9 cellular contexts compared by ENCODE assay signal in genomic region chr5:139495644-139496435, GRCh38. TPM values are rescaled to one million over a fixed set of nuclear protein-coding genes. Genes with fewer than 3 reads are reported as not detected.
DNase-seq lines count a peak whose midpoint lies in the region; ATAC-seq, FAIRE-seq and TF ChIP-seq lines count a peak whose summit lies in the region.
"Had no signal": no experiment of that assay in that cellular context is flagged by ENCODE, and none has a peak within 500 bp of the region (broad histone marks: within the 10 kb centered on the region; RNA-seq: fewer than 3 reads in every experiment).

No MANE protein-coding gene starts in this region.

- TF ChIP-seq CTCF in IMR-90 (conservative IDR thresholded peaks at IDR 0.05; ENCODE audit: low read depth, low read length) (no peak), GM12878 (IDR thresholded peaks at IDR 0.05 in 2 of 3, conservative IDR thresholded peaks at IDR 0.05 in 1 of 3; ENCODE audit: control insufficient read depth in 2 of 3, extremely low read depth in 1 of 3, insufficient read depth in 1 of 3, low read depth in 3 of 3, low read length in 3 of 3) (no peak), left lung (IDR thresholded peaks at IDR 0.05) (no peak), transverse colon (IDR thresholded peaks at IDR 0.05) (no peak)

- in situ Hi-C loops in IMR-90 (cut with MboI; ENCODE audit: low sequenced_read_pairs), result no loop called here
- in situ Hi-C loops in GM12878 (cut with MboI), result no loop called here
- in situ Hi-C loops in transverse colon (cut with MboI; ENCODE audit: low pct_ligation_motif_present in 1 of 4, low pct_unique_long_range_greater_than_20kb in 1 of 4, low sequenced_read_pairs in 3 of 4), result no loop called here

- TF ChIP-seq POLR2A in IMR-90 (IDR thresholded peaks at IDR 0.05; ENCODE audit: low read depth, low read length) (no peak), GM12878 (IDR thresholded peaks at IDR 0.05; ENCODE audit: low read depth, low read length) (no peak), transverse colon (IDR thresholded peaks at IDR 0.05) (no peak)

- H3K27ac ChIP-seq in IMR-90 (ENCODE audit: insufficient read depth, low read length) (peak overlapping the region; percentile 83), GM12878 (ENCODE audit: control insufficient read depth, insufficient read depth) (no peak overlapping the region), left lung (peak overlapping the region in 1 of 2 donors; percentile 51), transverse colon (no peak overlapping the region)

- H3K9me3 ChIP-seq in IMR-90 (ENCODE audit: control insufficient read depth, insufficient read depth, low read length) (no peaks in the 10 kb centered on the region), GM12878 (replicated peaks; ENCODE audit: control insufficient read depth, insufficient read depth, low read length) (no peaks in the 10 kb centered on the region), left lung (no peaks in the 10 kb centered on the region), transverse colon (no peaks in the 10 kb centered on the region)

- no peak overlapping the region for H2AK9ac ChIP-seq in IMR-90 (replicated peaks; ENCODE audit: low read depth, low read length, poor library complexity)

- no peak overlapping the region for H3K4me2 ChIP-seq in IMR-90 (ENCODE audit: low read depth, low read length)
- no peak overlapping the region for H3K4me2 ChIP-seq in GM12878 (ENCODE audit: control insufficient read depth, insufficient read depth)

- H3K14ac ChIP-seq in IMR-90 (replicated peaks; ENCODE audit: low read depth, low read length), result peak overlapping the region; percentile 96

- no peaks in the 10 kb centered on the region for H3K27me3 ChIP-seq in IMR-90 (ENCODE audit: control insufficient read depth, insufficient read depth, low read length)
- no peaks in the 10 kb centered on the region for H3K27me3 ChIP-seq in GM12878 (replicated peaks in 1 of 2; ENCODE audit: control insufficient read depth in 2 of 2, insufficient read depth in 2 of 2, low read length in 1 of 2)
- H3K27me3 ChIP-seq in left lung, result no peaks in the 10 kb centered on the region
- H3K27me3 ChIP-seq in transverse colon, result no peaks in the 10 kb centered on the region

- POLR2A ChIA-PET in IMR-90 (lab: Charles Lee; ENCODE audit: unreplicated experiment), result interaction anchor here (1.4 kb wide), 1 partner anchor 18 kb away, joined by 3 read pairs; no protein-coding TSS in a partner anchor
- POLR2A ChIA-PET in GM12878 (lab: Charles Lee), result interaction anchor here (0.6 to 2.1 kb wide), 4 partner anchors 9 to 850 kb away, joined by 3 to 7 read pairs (median 4); partner anchors contain the start of gene STING1

- H3K36me3 Mint-ChIP-seq in stimulated activated naive B cell treated with anti-CD40 and anti-IgM and Interleukin-4, amounts not matched to agents 10 μg/mL and 1 μg/mL and 100 μg/mL, for 72 hours, result no peaks in the 10 kb centered on the region

- no peak overlapping the region for H3K4me3 Mint-ChIP-seq in stimulated activated naive B cell treated with anti-CD40 and anti-IgM and Interleukin-4, amounts not matched to agents 10 μg/mL and 1 μg/mL and 100 μg/mL, for 72 hours

- peak overlapping the region; percentile 70; the same call in 1 of the 2 replicates for H3K18ac ChIP-seq in IMR-90 (ENCODE audit: low read depth, low read length)

- SMC1A ChIA-PET in GM12878 (lab: Charles Lee; ENCODE audit: uncharacterized antibody, unreplicated experiment), result interaction anchor here (0.8 to 2.6 kb wide), 6 partner anchors 10 to 74 kb away, joined by 3 to 11 read pairs (median 4); partner anchors contain the start of gene STING1

- no peak overlapping the region for H2AFZ ChIP-seq in IMR-90 (replicated peaks; ENCODE audit: low read length, poor library complexity)
- H2AFZ ChIP-seq in GM12878 (ENCODE audit: control insufficient read depth, low read depth, low read length), result no peak overlapping the region

- RAD21 ChIA-PET in GM12878 (lab: Charles Lee; ENCODE audit: unreplicated experiment), result interaction anchor here (1.2 to 1.6 kb wide), 3 partner anchors 18 to 73 kb away, joined by 3 to 5 read pairs (median 5); no protein-coding TSS in a partner anchor

- peaks cover 0 to 3% of the 10 kb centered on the region in 2 donors for H3K27me3 Mint-ChIP-seq in stimulated activated naive B cell treated with anti-CD40 and anti-IgM and Interleukin-4, amounts not matched to agents 10 μg/mL and 1 μg/mL and 100 μg/mL, for 72 hours

- H4K20me1 ChIP-seq in IMR-90 (ENCODE audit: insufficient read depth, low read length), result no peaks in the 10 kb centered on the region
- H4K20me1 ChIP-seq in GM12878 (ENCODE audit: control insufficient read depth, insufficient read depth), result no peaks in the 10 kb centered on the region

- no peaks in the 10 kb centered on the region for H3K9me3 Mint-ChIP-seq in stimulated activated naive B cell treated with anti-CD40 and anti-IgM and Interleukin-4, amounts not matched to agents 10 μg/mL and 1 μg/mL and 100 μg/mL, for 72 hours

- ATAC-seq in IMR-90 (ENCODE audit: low read depth) (peak; percentile 75), GM12878 (peak; percentile 62), left lung (peak; percentile 39), HG02642 (IDR thresholded peaks at IDR 0.05; ENCODE audit: poor library complexity, unreplicated experiment) (no peak)
- no peak for ATAC-seq in stimulated activated naive B cell treated with anti-CD40 and anti-IgM and Interleukin-4, amounts not matched to agents 10 μg/mL and 1 μg/mL and 100 μg/mL, for 72 hours (replicated peaks)

- peak overlapping the region; percentile 98 for H3K4ac ChIP-seq in IMR-90 (ENCODE audit: low read depth, low read length)

- H3K4me1 ChIP-seq in IMR-90 (ENCODE audit: control insufficient read depth, insufficient read depth, low read length), result peaks cover 19% of the 10 kb centered on the region
- no peaks in the 10 kb centered on the region for H3K4me1 ChIP-seq in GM12878 (ENCODE audit: control insufficient read depth, insufficient read depth, low read length)
- peaks cover 7 to 35% of the 10 kb centered on the region in 2 donors for H3K4me1 ChIP-seq in left lung
- H3K4me1 ChIP-seq in transverse colon, result peaks cover 0 to 11% (median 4%) of the 10 kb centered on the region in 4 donors

- peak overlapping the region; percentile 79; the same call in 2 of the 3 replicates for H2BK15ac ChIP-seq in IMR-90 (ENCODE audit: low read depth, low read length)

- H4K5ac ChIP-seq in IMR-90 (ENCODE audit: low read depth, low read length), result peak overlapping the region; percentile 52

- DNase-seq in AML-193 (lab: John Stamatoyannopoulos, UW) (peak; percentile 8 to 23), IMR-90 (peak; percentile 89), GM12878 (ENCODE audit: low read depth, low spot score) (no peak), left lung (no peak), transverse colon (no peak), COR-L47 (lab: John Stamatoyannopoulos, UW) (no peak)
- no peak for DNase-seq in stimulated activated naive B cell treated with anti-CD40 and anti-IgM and Interleukin-4, amounts not matched to agents 10 μg/mL and 1 μg/mL and 100 μg/mL, for 72 hours

- peak overlapping the region; percentile 93 for H2BK5ac ChIP-seq in IMR-90 (ENCODE audit: low read depth, low read length, poor library complexity, severe bottlenecking)

- no peaks in the 10 kb centered on the region for H3K36me3 ChIP-seq in IMR-90 (ENCODE audit: control insufficient read depth, insufficient read depth, low read length)
- H3K36me3 ChIP-seq in GM12878 (ENCODE audit: control insufficient read depth in 2 of 2, insufficient read depth in 2 of 2, low read length in 1 of 2), result no peaks in the 10 kb centered on the region
- H3K36me3 ChIP-seq in left lung, result no peaks in the 10 kb centered on the region
- H3K36me3 ChIP-seq in transverse colon, result no peaks in the 10 kb centered on the region

- CTCF ChIA-PET in IMR-90 (lab: Yijun Ruan, JAX) (interaction anchor here (1.5 kb wide), 1 partner anchor 22 kb away, joined by 3 read pairs; no protein-coding TSS in a partner anchor), GM12878 (lab: Yijun Ruan, JAX) (interaction anchor here (0.8 to 3.6 kb wide), 6 partner anchors 13 to 73 kb away, joined by 3 to 25 read pairs (median 4); partner anchors contain the start of gene STING1)

- H3K79me2 ChIP-seq in GM12878 (ENCODE audit: control insufficient read depth, insufficient read depth, low read length), result no peaks in the 10 kb centered on the region

- no peaks in the 10 kb centered on the region for H3K79me1 ChIP-seq in IMR-90 (ENCODE audit: low read depth in 1 of 2, low read length in 2 of 2)

- peak; percentile 18 for FAIRE-seq in GM12878 (lab: Jason Lieb, UNC)

- peak overlapping the region; percentile 66 to 91 for H4K8ac ChIP-seq in IMR-90 (ENCODE audit: low read depth in 2 of 2, low read length in 2 of 2)

- BruUV-seq in IMR-90 (replicated peaks; lab: Mats Ljungman, UMichigan) (no TSS peak), GM12878 (replicated peaks; lab: Mats Ljungman, UMichigan) (no TSS peak)

- H3K4me3 ChIP-seq in IMR-90 (ENCODE audit: insufficient read depth, low read depth, low read length) (no peak overlapping the region), GM12878 (no peak overlapping the region), left lung (no peak overlapping the region), transverse colon (no peak overlapping the region)

- H3K4me1 Mint-ChIP-seq in stimulated activated naive B cell treated with anti-CD40 and anti-IgM and Interleukin-4, amounts not matched to agents 10 μg/mL and 1 μg/mL and 100 μg/mL, for 72 hours, result peaks cover 1 to 10% of the 10 kb centered on the region in 2 donors

- TF ChIP-seq EP300 in GM12878 (IDR thresholded peaks at IDR 0.05; ENCODE audit: borderline replicate concordance in 1 of 2, control insufficient read depth in 1 of 2, low read depth in 2 of 2, low read length in 2 of 2) (no peak), transverse colon (IDR thresholded peaks at IDR 0.05; ENCODE audit: low read depth) (no peak)

- TF ChIP-seq RAD21 in IMR-90 (IDR thresholded peaks at IDR 0.05; ENCODE audit: low read length) (no peak), GM12878 (IDR thresholded peaks at IDR 0.05; ENCODE audit: insufficient read depth, low read depth, low read length) (no peak)

- WGBS in IMR-90 (ENCODE audit: extremely low coverage in 2 of 2, insufficient read length in 1 of 2), 2 experiments, result no CpG with 5 or more reads among the region's 3 CpGs
- WGBS in GM12878 (ENCODE audit: insufficient coverage, insufficient replicate concordance, low lambda C conversion rate, missing lambda C conversion rate), result 100% methylated on average over 3 of the region's 3 CpGs
- 91 to 92% methylated on average over 2 to 3 of the region's 3 CpGs for WGBS in transverse colon (ENCODE audit: low coverage in 1 of 2), 2 donors

- dilution Hi-C loops in IMR-90 (cut with HindIII; ENCODE audit: low sequenced_read_pairs, unreplicated experiment), result no loop called here

- H3K9me1 ChIP-seq in IMR-90 (ENCODE audit: insufficient read depth, low read length), result peaks cover 18% of the 10 kb centered on the region

- peak overlapping the region; percentile 98 for H2BK120ac ChIP-seq in IMR-90 (ENCODE audit: low read depth, low read length)

- H4K91ac ChIP-seq in IMR-90 (ENCODE audit: insufficient read depth, low read depth, low read length), result peak overlapping the region; percentile 73; the same call in 1 of the 2 replicates

- peak overlapping the region; percentile 96 for H2BK20ac ChIP-seq in IMR-90 (ENCODE audit: low read depth, low read length)

- H2AK5ac ChIP-seq in IMR-90 (ENCODE audit: low read depth, low read length), result peak overlapping the region; percentile 88; the same call in 1 of the 2 replicates

- H3K27ac Mint-ChIP-seq in stimulated activated naive B cell treated with anti-CD40 and anti-IgM and Interleukin-4, amounts not matched to agents 10 μg/mL and 1 μg/mL and 100 μg/mL, for 72 hours, result no peak overlapping the region

- intact Hi-C loops in IMR-90 (cut with micrococcal nuclease) (no loop called here), GM12878 (cut with micrococcal nuclease; ENCODE audit: unreplicated experiment) (no loop called here), left lung (cut with DNase I) (no loop called here), transverse colon (cut with DNase I; ENCODE audit: low total_unique reads) (no loop called here)

- H3K23ac ChIP-seq in IMR-90 (ENCODE audit: low read depth, low read length), result peak overlapping the region; percentile 94; the same call in 1 of the 2 replicates

- peak overlapping the region; percentile 62 for H3K56ac ChIP-seq in IMR-90 (ENCODE audit: extremely low read depth, insufficient read depth, low read length)

- H3K9ac ChIP-seq in IMR-90 (ENCODE audit: low read depth, low read length) (no peak overlapping the region), GM12878 (ENCODE audit: control insufficient read depth, insufficient read depth, low read length) (no peak overlapping the region)

RNA-seq across cellular contexts. Expression of gene STING1, which starts 13.3 kb away (rescaled TPM):
- 18.6 and 20.6 TPM in 2 replicates for total RNA-seq in IMR-90 (2012; rRNA removed)
- polyA plus RNA-seq in IMR-90 (2012; rRNA removed), result 61.5 and 63.5 TPM in 2 replicates
- polyA plus RNA-seq in IMR-90 (2012; cell fraction: cytosol; rRNA removed), result 25.4 and 62.7 TPM in 2 replicates
- polyA plus RNA-seq in IMR-90 (2012; cell fraction: nucleus; rRNA removed; ENCODE audit: low replicate concordance), result 170 and 329 TPM in 2 replicates
- total RNA-seq in GM12878 (2013; cell fraction: nucleolus; rRNA removed), result 30.9 and 35.8 TPM in 2 replicates
- total RNA-seq in GM12878 (2014; rRNA removed), result 43.8 and 48.5 TPM in 2 replicates
- total RNA-seq in GM12878 (2014; rRNA removed; fragmentation: Illumina TruSeq; extraction: Trizol), result 16.5 and 17.1 TPM in 2 replicates
- total RNA-seq in GM12878 (2021), result 49.6 and 53.3 TPM in 2 replicates
- 10.5 TPM for polyA plus RNA-seq in GM12878 (2011; ENCODE audit: low read depth)
- 8.3 and 20.2 TPM in 2 replicates for polyA plus RNA-seq in GM12878 (2011; rRNA removed)
- polyA plus RNA-seq in GM12878 (2011; cell fraction: cytosol; rRNA removed), result 22.6 and 29.8 TPM in 2 replicates
- 62.4 and 77.1 TPM in 2 replicates for polyA plus RNA-seq in GM12878 (2011; cell fraction: nucleus; rRNA removed)
- polyA plus RNA-seq in GM12878 (2012), result 14.5 and 19.3 TPM in 2 replicates
- polyA plus RNA-seq in GM12878 (2014; fragmentation: Illumina TruSeq; extraction: Trizol), result 27.7 and 34.1 TPM in 2 replicates
- polyA plus RNA-seq in GM12878 (2014; fragmentation: Nextera tagmentation; extraction: Ambion mirVana), result 10 to 100 TPM; 10.1 to 12.1 TPM
- polyA plus RNA-seq in GM12878 (2014; rRNA removed), result 47.9 and 59.8 TPM in 2 replicates
- polyA plus RNA-seq in GM12878 (2016; fragmentation: Nextera tagmentation; extraction: Ambion mirVana), result 10 to 100 TPM; 49.3 to 56.1 TPM
- polyA minus RNA-seq in GM12878 (2011; rRNA and poly(A)+ RNA removed), result 15.2 and 25.7 TPM in 2 replicates
- 11.6 and 16.9 TPM in 2 replicates for polyA minus RNA-seq in GM12878 (2011; cell fraction: cytosol; rRNA and poly(A)+ RNA removed)
- polyA minus RNA-seq in GM12878 (2011; cell fraction: nucleus; rRNA and poly(A)+ RNA removed), result 17.8 and 22.0 TPM in 2 replicates
- total RNA-seq in left lung, result 100 to 1,000 TPM in 1 of 2 donors, 10 to 100 TPM in 1; 100.0 to 105 TPM
- total RNA-seq in transverse colon, result 10 to 100 TPM; 12.2 to 51.5 (median 19.1) TPM

RNA-seq across cellular contexts. Expression of gene SMIM33, which starts 25.0 kb away (rescaled TPM):
- not detected in 2 replicates for total RNA-seq in IMR-90 (2012; rRNA removed)
- not detected in 2 replicates for polyA plus RNA-seq in IMR-90 (2012; rRNA removed)
- polyA plus RNA-seq in IMR-90 (2012; cell fraction: cytosol; rRNA removed), result not detected in 2 replicates
- polyA plus RNA-seq in IMR-90 (2012; cell fraction: nucleus; rRNA removed; ENCODE audit: low replicate concordance), result not detected in 2 replicates
- total RNA-seq in GM12878 (2013; cell fraction: nucleolus; rRNA removed), result 0.19 TPM in 1 of 2 replicates, not detected in the other
- total RNA-seq in GM12878 (2014; rRNA removed), result 0.05 TPM in 1 of 2 replicates, not detected in the other
- total RNA-seq in GM12878 (2014; rRNA removed; fragmentation: Illumina TruSeq; extraction: Trizol), result 0.04 TPM in 1 of 2 replicates, not detected in the other
- total RNA-seq in GM12878 (2021), result not detected in 2 replicates
- polyA plus RNA-seq in GM12878 (2011; ENCODE audit: low read depth), result not detected
- not detected in 2 replicates for polyA plus RNA-seq in GM12878 (2011; rRNA removed)
- polyA plus RNA-seq in GM12878 (2011; cell fraction: cytosol; rRNA removed), result not detected in 2 replicates
- polyA plus RNA-seq in GM12878 (2011; cell fraction: nucleus; rRNA removed), result not detected in 2 replicates
- not detected in 2 replicates for polyA plus RNA-seq in GM12878 (2012)
- 0.03 TPM in 1 of 2 replicates, not detected in the other for polyA plus RNA-seq in GM12878 (2014; fragmentation: Illumina TruSeq; extraction: Trizol)
- polyA plus RNA-seq in GM12878 (2014; fragmentation: Nextera tagmentation; extraction: Ambion mirVana), result under 1 TPM in 1 of 2 experiments, not detected in 1; 0.09 TPM
- polyA plus RNA-seq in GM12878 (2014; rRNA removed), result 0.04 TPM in 1 of 2 replicates, not detected in the other
- under 1 TPM; 0.12 to 0.25 TPM for polyA plus RNA-seq in GM12878 (2016; fragmentation: Nextera tagmentation; extraction: Ambion mirVana)
- not detected in 2 replicates for polyA minus RNA-seq in GM12878 (2011; rRNA and poly(A)+ RNA removed)
- polyA minus RNA-seq in GM12878 (2011; cell fraction: cytosol; rRNA and poly(A)+ RNA removed), result not detected in 2 replicates
- not detected in 2 replicates for polyA minus RNA-seq in GM12878 (2011; cell fraction: nucleus; rRNA and poly(A)+ RNA removed)
- total RNA-seq in left lung, result not detected
- under 1 TPM in 2 of 4 donors, not detected in 2; 0.55 to 0.64 TPM for total RNA-seq in transverse colon
- total RNA-seq: cerebellum had no signal

RNA-seq across cellular contexts. Expression of gene ECSCR, which starts 33.3 kb away (rescaled TPM):
- total RNA-seq in IMR-90 (2012; rRNA removed) (3.1 and 3.9 TPM in 2 replicates), GM12878 (2014; rRNA removed) (not detected in 2 replicates), GM12878 (2014; rRNA removed; fragmentation: Illumina TruSeq; extraction: Trizol) (0.22 TPM in 1 of 2 replicates, not detected in the other), GM12878 (2021) (0.36 TPM in 1 of 2 replicates, not detected in the other), left lung (10 to 100 TPM; 25.4 to 48.9 TPM), transverse colon (1 to 10 TPM in 3 of 4 donors, not detected in 1; 2.2 to 4.8 (median 3.6) TPM)
- polyA plus RNA-seq in IMR-90 (2012; rRNA removed) (3.6 and 3.8 TPM in 2 replicates), GM12878 (2011; rRNA removed) (0.12 and 0.15 TPM in 2 replicates), GM12878 (2014; fragmentation: Illumina TruSeq; extraction: Trizol) (0.19 and 0.25 TPM in 2 replicates), GM12878 (2014; fragmentation: Nextera tagmentation; extraction: Ambion mirVana) (under 1 TPM; 0.23 to 0.35 TPM), GM12878 (2014; rRNA removed) (0.30 TPM in 1 of 2 replicates, not detected in the other), GM12878 (2016; fragmentation: Nextera tagmentation; extraction: Ambion mirVana) (under 1 TPM in 1 of 2 experiments, not detected in 1; 0.83 TPM)
- 4.6 and 4.8 TPM in 2 replicates for polyA plus RNA-seq in IMR-90 (2012; cell fraction: cytosol; rRNA removed)
- polyA plus RNA-seq in IMR-90 (2012; cell fraction: nucleus; rRNA removed; ENCODE audit: low replicate concordance), result 1.7 and 1.9 TPM in 2 replicates
- total RNA-seq in GM12878 (2013; cell fraction: nucleolus; rRNA removed), result not detected in 2 replicates
- polyA plus RNA-seq in GM12878 (2011; ENCODE audit: low read depth), result not detected
- 0.18 and 0.30 TPM in 2 replicates for polyA plus RNA-seq in GM12878 (2011; cell fraction: cytosol; rRNA removed)
- polyA plus RNA-seq in GM12878 (2011; cell fraction: nucleus; rRNA removed), result 0.22 and 0.37 TPM in 2 replicates
- not detected in 2 replicates for polyA plus RNA-seq in GM12878 (2012)
- polyA minus RNA-seq in GM12878 (2011; rRNA and poly(A)+ RNA removed), result not detected in 2 replicates
- polyA minus RNA-seq in GM12878 (2011; cell fraction: cytosol; rRNA and poly(A)+ RNA removed), result not detected in 2 replicates
- not detected in 2 replicates for polyA minus RNA-seq in GM12878 (2011; cell fraction: nucleus; rRNA and poly(A)+ RNA removed)

RNA-seq across cellular contexts. Expression of gene DNAJC18, which starts 56.5 kb away (rescaled TPM):
- 9.2 and 11.1 TPM in 2 replicates for total RNA-seq in IMR-90 (2012; rRNA removed)
- polyA plus RNA-seq in IMR-90 (2012; rRNA removed), result 6.3 and 8.5 TPM in 2 replicates
- polyA plus RNA-seq in IMR-90 (2012; cell fraction: cytosol; rRNA removed), result 2.2 and 2.4 TPM in 2 replicates
- 0.99 and 6.1 TPM in 2 replicates for polyA plus RNA-seq in IMR-90 (2012; cell fraction: nucleus; rRNA removed; ENCODE audit: low replicate concordance)
- 9.8 and 13.1 TPM in 2 replicates for total RNA-seq in GM12878 (2013; cell fraction: nucleolus; rRNA removed)
- total RNA-seq in GM12878 (2014; rRNA removed), result 5.3 and 6.4 TPM in 2 replicates
- 10.6 and 10.8 TPM in 2 replicates for total RNA-seq in GM12878 (2014; rRNA removed; fragmentation: Illumina TruSeq; extraction: Trizol)
- total RNA-seq in GM12878 (2021), result 16.9 and 19.7 TPM in 2 replicates
- 7.0 TPM for polyA plus RNA-seq in GM12878 (2011; ENCODE audit: low read depth)
- 21.0 and 34.0 TPM in 2 replicates for polyA plus RNA-seq in GM12878 (2011; rRNA removed)
- polyA plus RNA-seq in GM12878 (2011; cell fraction: cytosol; rRNA removed), result 5.6 and 8.9 TPM in 2 replicates
- polyA plus RNA-seq in GM12878 (2011; cell fraction: nucleus; rRNA removed), result 4.0 and 5.5 TPM in 2 replicates
- 12.4 and 17.4 TPM in 2 replicates for polyA plus RNA-seq in GM12878 (2012)
- polyA plus RNA-seq in GM12878 (2014; fragmentation: Illumina TruSeq; extraction: Trizol), result 17.5 and 22.6 TPM in 2 replicates
- 10 to 100 TPM; 20.5 to 26.7 TPM for polyA plus RNA-seq in GM12878 (2014; fragmentation: Nextera tagmentation; extraction: Ambion mirVana)
- polyA plus RNA-seq in GM12878 (2014; rRNA removed), result 5.3 and 10.1 TPM in 2 replicates
- polyA plus RNA-seq in GM12878 (2016; fragmentation: Nextera tagmentation; extraction: Ambion mirVana), result 10 to 100 TPM; 16.7 to 18.0 TPM
- 6.6 and 10.5 TPM in 2 replicates for polyA minus RNA-seq in GM12878 (2011; rRNA and poly(A)+ RNA removed)
- polyA minus RNA-seq in GM12878 (2011; cell fraction: cytosol; rRNA and poly(A)+ RNA removed), result 3.2 and 7.4 TPM in 2 replicates
- polyA minus RNA-seq in GM12878 (2011; cell fraction: nucleus; rRNA and poly(A)+ RNA removed), result 2.2 and 2.9 TPM in 2 replicates
- 10 to 100 TPM; 10.0 to 13.2 TPM for total RNA-seq in left lung
- total RNA-seq in transverse colon, result 1 to 10 TPM in 3 of 4 donors, under 1 TPM in 1; 0.37 to 3.8 (median 3.2) TPM

Comparison
In these comparisons a context has a peak if more than half of its experiments do, and no peak if none do; other contexts are left out.
1. DNase-seq: peak in AML-193 (2 of 2) and IMR-90 (single experiment); none in GM12878 (single experiment), left lung (0 of 2), stimulated activated naive B cell treated with anti-CD40 and anti-IgM and Interleukin-4, amounts not matched to agents 10 μg/mL and 1 μg/mL and 100 μg/mL, for 72 hours (single experiment), transverse colon (single experiment) and COR-L47 (single experiment).
2. ATAC-seq: peak in IMR-90 (single experiment), GM12878 (single experiment) and left lung (single experiment); none in stimulated activated naive B cell treated with anti-CD40 and anti-IgM and Interleukin-4, amounts not matched to agents 10 μg/mL and 1 μg/mL and 100 μg/mL, for 72 hours (0 of 2) and HG02642 (single experiment).